In the genomic region with DNA sequence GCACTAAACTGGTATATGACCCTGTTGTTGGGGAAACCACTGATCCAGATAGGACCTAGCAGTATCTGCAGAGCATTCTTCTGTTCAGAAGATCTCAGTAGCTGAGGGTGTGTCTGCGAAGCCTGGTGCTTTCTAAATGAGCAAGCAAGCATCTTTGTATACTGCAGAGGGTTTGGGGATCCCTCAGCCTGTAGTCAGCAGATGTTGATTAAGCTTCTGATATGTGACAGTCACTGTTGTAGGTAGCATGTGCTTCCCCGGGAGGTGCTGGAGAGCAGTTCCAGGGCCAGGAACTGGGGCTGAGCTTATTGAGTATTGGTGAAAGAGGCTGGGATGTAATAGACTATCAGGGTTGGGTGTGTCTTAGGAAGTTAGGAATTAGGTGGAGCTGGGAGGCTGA, we compare ENCODE assay signal across 2 cellular contexts.
TF ChIP-seq lines count a peak whose summit lies in the region.

No MANE protein-coding gene starts in this region.

TF ChIP-seq in SK-N-SH, 30 proteins besides CTCF, POLR2A, EP300 and RAD21 (continued from another document):
- no peak for TF ChIP-seq TCF12 (IDR thresholded peaks at IDR 0.05)
- no peak for TF ChIP-seq YY1 (IDR thresholded peaks at IDR 0.05; ENCODE audit: low read depth)
- TF ChIP-seq USF1 (IDR thresholded peaks at IDR 0.05; ENCODE audit: borderline replicate concordance, low read depth), result no peak
- TF ChIP-seq MEF2A (IDR thresholded peaks at IDR 0.05; ENCODE audit: borderline replicate concordance, low read depth), result no peak
- TF ChIP-seq, protein P1, sequence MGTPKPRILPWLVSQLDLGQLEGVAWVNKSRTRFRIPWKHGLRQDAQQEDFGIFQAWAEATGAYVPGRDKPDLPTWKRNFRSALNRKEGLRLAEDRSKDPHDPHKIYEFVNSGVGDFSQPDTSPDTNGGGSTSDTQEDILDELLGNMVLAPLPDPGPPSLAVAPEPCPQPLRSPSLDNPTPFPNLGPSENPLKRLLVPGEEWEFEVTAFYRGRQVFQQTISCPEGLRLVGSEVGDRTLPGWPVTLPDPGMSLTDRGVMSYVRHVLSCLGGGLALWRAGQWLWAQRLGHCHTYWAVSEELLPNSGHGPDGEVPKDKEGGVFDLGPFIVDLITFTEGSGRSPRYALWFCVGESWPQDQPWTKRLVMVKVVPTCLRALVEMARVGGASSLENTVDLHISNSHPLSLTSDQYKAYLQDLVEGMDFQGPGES (IDR thresholded peaks at IDR 0.05; ENCODE audit: low read depth, low read length), result no peak
- no peak for TF ChIP-seq CHD2 (IDR thresholded peaks at IDR 0.05; ENCODE audit: low read length, partially characterized antibody)
- TF ChIP-seq GABPA (IDR thresholded peaks at IDR 0.05; ENCODE audit: low read depth), result no peak
- no peak; the same call in 1 of the 2 replicates for TF ChIP-seq POLR2AphosphoS5 (IDR thresholded peaks at IDR 0.05; ENCODE audit: low read depth, low read length)
- no peak for TF ChIP-seq MXI1 (IDR thresholded peaks at IDR 0.05; ENCODE audit: low read depth, low read length)
- TF ChIP-seq ELF1 (IDR thresholded peaks at IDR 0.05), result no peak
- TF ChIP-seq RFX5 (IDR thresholded peaks at IDR 0.05; ENCODE audit: low read length), result no peak
- TF ChIP-seq FOXM1 (IDR thresholded peaks at IDR 0.05; ENCODE audit: low read depth), result no peak
- TF ChIP-seq, protein P2, sequence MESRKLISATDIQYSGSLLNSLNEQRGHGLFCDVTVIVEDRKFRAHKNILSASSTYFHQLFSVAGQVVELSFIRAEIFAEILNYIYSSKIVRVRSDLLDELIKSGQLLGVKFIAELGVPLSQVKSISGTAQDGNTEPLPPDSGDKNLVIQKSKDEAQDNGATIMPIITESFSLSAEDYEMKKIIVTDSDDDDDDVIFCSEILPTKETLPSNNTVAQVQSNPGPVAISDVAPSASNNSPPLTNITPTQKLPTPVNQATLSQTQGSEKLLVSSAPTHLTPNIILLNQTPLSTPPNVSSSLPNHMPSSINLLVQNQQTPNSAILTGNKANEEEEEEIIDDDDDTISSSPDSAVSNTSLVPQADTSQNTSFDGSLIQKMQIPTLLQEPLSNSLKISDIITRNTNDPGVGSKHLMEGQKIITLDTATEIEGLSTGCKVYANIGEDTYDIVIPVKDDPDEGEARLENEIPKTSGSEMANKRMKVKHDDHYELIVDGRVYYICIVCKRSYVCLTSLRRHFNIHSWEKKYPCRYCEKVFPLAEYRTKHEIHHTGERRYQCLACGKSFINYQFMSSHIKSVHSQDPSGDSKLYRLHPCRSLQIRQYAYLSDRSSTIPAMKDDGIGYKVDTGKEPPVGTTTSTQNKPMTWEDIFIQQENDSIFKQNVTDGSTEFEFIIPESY (IDR thresholded peaks at IDR 0.05; ENCODE audit: borderline replicate concordance, low read depth), result no peak
- TF ChIP-seq FOSL2 (IDR thresholded peaks at IDR 0.05; ENCODE audit: borderline replicate concordance, low read depth), result no peak
- no peak for TF ChIP-seq GATA2 (CRISPR knock-in tag; IDR thresholded peaks at IDR 0.05)
TF ChIP-seq in SK-N-SH: peak in this region for 0.

TF ChIP-seq in SK-N-SH treated with all-trans-retinoic acid at 6 μM for 48 hours, 23 proteins besides CTCF, POLR2A, EP300 and RAD21 (continued from another document):
- TF ChIP-seq, protein P3, sequence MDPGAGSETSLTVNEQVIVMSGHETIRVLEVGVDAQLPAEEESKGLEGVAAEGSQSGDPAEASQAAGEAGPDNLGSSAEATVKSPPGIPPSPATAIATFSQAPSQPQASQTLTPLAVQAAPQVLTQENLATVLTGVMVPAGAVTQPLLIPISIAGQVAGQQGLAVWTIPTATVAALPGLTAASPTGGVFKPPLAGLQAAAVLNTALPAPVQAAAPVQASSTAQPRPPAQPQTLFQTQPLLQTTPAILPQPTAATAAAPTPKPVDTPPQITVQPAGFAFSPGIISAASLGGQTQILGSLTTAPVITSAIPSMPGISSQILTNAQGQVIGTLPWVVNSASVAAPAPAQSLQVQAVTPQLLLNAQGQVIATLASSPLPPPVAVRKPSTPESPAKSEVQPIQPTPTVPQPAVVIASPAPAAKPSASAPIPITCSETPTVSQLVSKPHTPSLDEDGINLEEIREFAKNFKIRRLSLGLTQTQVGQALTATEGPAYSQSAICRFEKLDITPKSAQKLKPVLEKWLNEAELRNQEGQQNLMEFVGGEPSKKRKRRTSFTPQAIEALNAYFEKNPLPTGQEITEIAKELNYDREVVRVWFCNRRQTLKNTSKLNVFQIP (CRISPR knock-in tag; IDR thresholded peaks at IDR 0.05; ENCODE audit: borderline replicate concordance, low read depth), result no peak
- TF ChIP-seq ZNF8 (CRISPR knock-in tag; IDR thresholded peaks at IDR 0.05) (no peak), ISL1 (CRISPR knock-in tag; IDR thresholded peaks at IDR 0.05) (no peak), GLIS3 (CRISPR knock-in tag; IDR thresholded peaks at IDR 0.05) (no peak), CSDC2 (CRISPR knock-in tag; IDR thresholded peaks at IDR 0.05) (no peak)
